19 cellular contexts compared by ENCODE assay signal in the genomic region with DNA sequence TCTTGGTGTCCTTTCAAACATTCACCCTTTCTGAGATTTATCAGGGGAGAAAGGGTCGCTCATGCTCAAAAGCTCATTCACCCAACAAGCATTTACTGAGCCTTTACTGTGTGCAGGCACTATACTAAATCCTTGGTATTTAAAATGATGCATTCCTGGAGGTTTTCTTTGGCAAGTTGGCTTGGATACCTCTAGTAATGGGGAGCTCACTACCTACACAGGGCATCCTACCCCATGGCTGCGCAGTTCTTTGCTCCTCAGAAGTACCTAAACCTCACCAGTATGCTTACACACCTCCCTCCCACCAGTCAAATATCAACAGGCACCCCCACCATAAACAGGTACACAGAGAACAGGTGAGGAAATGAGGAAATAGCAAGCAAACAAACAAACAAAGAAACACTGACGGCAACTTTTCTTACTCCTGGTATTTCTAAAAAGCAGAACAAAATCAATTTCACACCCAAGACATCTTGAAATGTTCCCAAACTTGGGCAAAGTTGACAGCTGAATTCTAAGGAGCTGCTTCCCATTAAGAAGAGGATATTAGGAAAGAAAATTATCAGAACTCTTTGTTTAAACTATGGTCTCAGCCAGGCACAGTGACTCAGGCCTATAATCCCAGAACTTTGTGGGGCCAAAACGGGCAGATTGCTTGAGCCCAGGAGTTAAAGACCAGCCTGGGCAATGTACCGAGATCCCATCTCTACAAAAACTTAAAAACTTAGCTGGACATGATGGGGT.
A peak's percentile ranks its signal among the peaks of the same experiment; 100 is the strongest.
DNase-seq lines count a peak whose midpoint lies in the region; ATAC-seq and TF ChIP-seq lines count a peak whose summit lies in the region.
"Had no signal": no experiment of that assay in that cellular context is flagged by ENCODE, and none has a peak within 500 bp of the region (broad histone marks: within the 10 kb centered on the region; RNA-seq: fewer than 3 reads in every experiment).

No MANE protein-coding gene starts in this region.

- H4K20me1 ChIP-seq in smooth muscle cell (ENCODE audit: low read depth), result no peaks in the 10 kb centered on the region

- no peak for ATAC-seq in heart left ventricle

- H3K27me3 Mint-ChIP-seq in CD14-positive monocyte (ENCODE audit: low read depth in 3 of 3), result peaks cover 0 to 6% (median 0%) of the 10 kb centered on the region in 3 donors
- H3K27me3 Mint-ChIP-seq in activated CD4-positive, alpha-beta T cell treated with anti-CD3 and anti-CD28 coated beads, Interleukin-2, amount 10 ng/mL, durations not matched to agents 24 days and 14 days, result peaks cover 15% of the 10 kb centered on the region
- H3K27me3 Mint-ChIP-seq in activated CD4-positive, alpha-beta T cell treated with anti-CD3 and anti-CD28 coated beads, Interleukin-2, amount 10 ng/mL, durations not matched to agents 7 days and 5 days, result peaks cover 11% of the 10 kb centered on the region

- peaks cover 7 to 15% (median 10%) of the 10 kb centered on the region in 7 donors for H3K9me3 Mint-ChIP-seq in CD14-positive monocyte
- H3K9me3 Mint-ChIP-seq in activated CD4-positive, alpha-beta T cell treated with anti-CD3 and anti-CD28 coated beads, Interleukin-2, amount 10 ng/mL, durations not matched to agents 24 days and 14 days, result peaks cover 12% of the 10 kb centered on the region
- H3K9me3 Mint-ChIP-seq in activated CD4-positive, alpha-beta T cell treated with anti-CD3 and anti-CD28 coated beads, Interleukin-2, amount 10 ng/mL, durations not matched to agents 7 days and 5 days, result peaks cover 12% of the 10 kb centered on the region

- no peak for TF ChIP-seq POLR2A in heart left ventricle (IDR thresholded peaks at IDR 0.05)

- H3K27me3 ChIP-seq in smooth muscle cell (ENCODE audit: low read depth) (no peaks in the 10 kb centered on the region), heart left ventricle (no peaks in the 10 kb centered on the region)

- H3F3A ChIP-seq in smooth muscle cell (ENCODE audit: low read depth), result no peaks in the 10 kb centered on the region

- peaks cover 38% of the 10 kb centered on the region for H3K4me1 Mint-ChIP-seq in CD14-positive monocyte
- no peaks in the 10 kb centered on the region for H3K4me1 Mint-ChIP-seq in activated CD4-positive, alpha-beta T cell treated with anti-CD3 and anti-CD28 coated beads, Interleukin-2, amount 10 ng/mL, durations not matched to agents 24 days and 14 days
- H3K4me1 Mint-ChIP-seq in activated CD4-positive, alpha-beta T cell treated with anti-CD3 and anti-CD28 coated beads, Interleukin-2, amount 10 ng/mL, durations not matched to agents 7 days and 5 days, result no peaks in the 10 kb centered on the region
- H3K4me1 Mint-ChIP-seq: CD8-positive, alpha-beta memory T cell had no signal

- DNase-seq in CD14-positive monocyte (ENCODE audit: low spot score) (no peak), amniotic epithelial cell (ENCODE audit: low read depth) (peak; percentile 22), fibroblast of pulmonary artery (ENCODE audit: low read depth) (peak; percentile 33), smooth muscle cell (lab: John Stamatoyannopoulos, UW; ENCODE audit: unreplicated experiment) (no peak), heart left ventricle (no peak), NCI-H2081 (lab: John Stamatoyannopoulos, UW) (no peak)
- no peak for DNase-seq in activated CD4-positive, alpha-beta T cell treated with anti-CD3 and anti-CD28 coated beads, Interleukin-2, amount 10 ng/mL, durations not matched to agents 24 days and 14 days
- no peak for DNase-seq in activated CD4-positive, alpha-beta T cell treated with anti-CD3 and anti-CD28 coated beads, Interleukin-2, amount 10 ng/mL, durations not matched to agents 7 days and 5 days
- DNase-seq: 8988T; CD8-positive, alpha-beta memory T cell; GDM1; H7; KBM-7; NCI-H1436; NCI-H2029; NCI-H748 treated with DMSO at 0.1 percent for 48 hours; OCI-M1; RPMI8226; SIG-M5 had no signal

- H3K9me3 ChIP-seq in smooth muscle cell (replicated peaks; ENCODE audit: low read depth), result peaks cover 4% of the 10 kb centered on the region
- peaks cover 0 to 6% (median 0%) of the 10 kb centered on the region in 12 donors for H3K9me3 ChIP-seq in heart left ventricle

- TF ChIP-seq CTCF in CD14-positive monocyte (IDR thresholded peaks at IDR 0.05), result no peak
- no peak for TF ChIP-seq CTCF in fibroblast of pulmonary artery (IDR thresholded peaks at IDR 0.05; ENCODE audit: low read length, missing control alignments)
- TF ChIP-seq CTCF in smooth muscle cell (IDR thresholded peaks at IDR 0.05; ENCODE audit: borderline replicate concordance, insufficient read depth, poor library complexity, severe bottlenecking), result no peak
- no peak for TF ChIP-seq CTCF in heart left ventricle (IDR thresholded peaks at IDR 0.05)

- H3K27ac ChIP-seq in smooth muscle cell (ENCODE audit: low read depth) (peak overlapping the region; percentile 16), heart left ventricle (peak overlapping the region in 1 of 12 donors; percentile 77)

- H3K4me1 ChIP-seq in smooth muscle cell (ENCODE audit: low read depth) (peaks cover 3% of the 10 kb centered on the region), heart left ventricle (peaks cover 0 to 41% (median 0%) of the 10 kb centered on the region in 12 donors)

- intact Hi-C loops in CD14-positive monocyte (cut with micrococcal nuclease) (loop anchor here in 1 of 2 donors (2.0 kb wide), 1 partner anchor 16 kb away; no protein-coding TSS in a partner anchor), heart left ventricle (cut with DNase I) (loop anchor here in 1 of 10 donors (5.0 kb wide), 1 partner anchor 34 kb away; no protein-coding TSS in a partner anchor)
- intact Hi-C loops in activated CD4-positive, alpha-beta T cell treated with anti-CD3 and anti-CD28 coated beads, Interleukin-2, amount 10 ng/mL, durations not matched to agents 24 days and 14 days (cut with micrococcal nuclease), result no loop called here

- H3K9ac ChIP-seq in smooth muscle cell (ENCODE audit: low read depth), result no peak overlapping the region

- no peaks in the 10 kb centered on the region for H3K36me3 ChIP-seq in smooth muscle cell (ENCODE audit: low read depth)
- H3K36me3 ChIP-seq in heart left ventricle, result no peaks in the 10 kb centered on the region

- no peak overlapping the region for H2AFZ ChIP-seq in smooth muscle cell (ENCODE audit: low read depth)

- CTCF ChIA-PET in activated CD4-positive, alpha-beta T cell treated with anti-CD3 and anti-CD28 coated beads, Interleukin-2, amount 10 ng/mL, durations not matched to agents 7 days and 5 days (lab: Charles Lee), result interaction anchor here (1.4 kb wide), 1 partner anchor 9 kb away, joined by 3 read pairs; no protein-coding TSS in a partner anchor

- no peak overlapping the region for H3K4me2 ChIP-seq in smooth muscle cell

- no peaks in the 10 kb centered on the region for H3K79me2 ChIP-seq in smooth muscle cell (ENCODE audit: low read depth)

- no peak overlapping the region for H3K4me3 ChIP-seq in fibroblast of pulmonary artery (replicated peaks; ENCODE audit: low read depth, low read length)
- no peak overlapping the region for H3K4me3 ChIP-seq in smooth muscle cell
- H3K4me3 ChIP-seq in heart left ventricle, result no peak overlapping the region

- POLR2A ChIA-PET in activated CD4-positive, alpha-beta T cell treated with anti-CD3 and anti-CD28 coated beads, Interleukin-2, amount 10 ng/mL, durations not matched to agents 7 days and 5 days (lab: Charles Lee), result no interaction called here

- H3K4me3 Mint-ChIP-seq in CD14-positive monocyte, result no peak overlapping the region
- no peak overlapping the region for H3K4me3 Mint-ChIP-seq in activated CD4-positive, alpha-beta T cell treated with anti-CD3 and anti-CD28 coated beads, Interleukin-2, amount 10 ng/mL, durations not matched to agents 24 days and 14 days
- no peak overlapping the region for H3K4me3 Mint-ChIP-seq in activated CD4-positive, alpha-beta T cell treated with anti-CD3 and anti-CD28 coated beads, Interleukin-2, amount 10 ng/mL, durations not matched to agents 7 days and 5 days
- H3K4me3 Mint-ChIP-seq: CD8-positive, alpha-beta memory T cell had no signal

- peak overlapping the region; percentile 92 to 99 (median 96) for H3K27ac Mint-ChIP-seq in CD14-positive monocyte
- H3K27ac Mint-ChIP-seq in activated CD4-positive, alpha-beta T cell treated with anti-CD3 and anti-CD28 coated beads, Interleukin-2, amount 10 ng/mL, durations not matched to agents 24 days and 14 days, result no peak overlapping the region
- no peak overlapping the region for H3K27ac Mint-ChIP-seq in activated CD4-positive, alpha-beta T cell treated with anti-CD3 and anti-CD28 coated beads, Interleukin-2, amount 10 ng/mL, durations not matched to agents 7 days and 5 days
- H3K27ac Mint-ChIP-seq: CD8-positive, alpha-beta memory T cell had no signal

- H3K36me3 Mint-ChIP-seq in CD14-positive monocyte, result peaks cover 0 to 5% of the 10 kb centered on the region in 2 donors
- no peaks in the 10 kb centered on the region for H3K36me3 Mint-ChIP-seq in activated CD4-positive, alpha-beta T cell treated with anti-CD3 and anti-CD28 coated beads, Interleukin-2, amount 10 ng/mL, durations not matched to agents 24 days and 14 days (ENCODE audit: low read depth)
- no peaks in the 10 kb centered on the region for H3K36me3 Mint-ChIP-seq in activated CD4-positive, alpha-beta T cell treated with anti-CD3 and anti-CD28 coated beads, Interleukin-2, amount 10 ng/mL, durations not matched to agents 7 days and 5 days (ENCODE audit: low read depth)
- H3K36me3 Mint-ChIP-seq: CD8-positive, alpha-beta memory T cell had no signal

- 61% methylated on average over 5 of the region's 5 CpGs for WGBS in smooth muscle cell (ENCODE audit: low lambda C conversion rate)
- 94 to 98% (median 96%) methylated on average over 5 of the region's 5 CpGs for WGBS in heart left ventricle, 4 donors

Comparison
In these comparisons a context has a peak if more than half of its experiments do, and no peak if none do; other contexts are left out.
1. DNase-seq: peak in amniotic epithelial cell (single experiment) and fibroblast of pulmonary artery (single experiment); none in CD14-positive monocyte (single experiment), smooth muscle cell (single experiment), activated CD4-positive, alpha-beta T cell treated with anti-CD3 and anti-CD28 coated beads, Interleukin-2, amount 10 ng/mL, durations not matched to agents 24 days and 14 days (single experiment), heart left ventricle (0 of 5), activated CD4-positive, alpha-beta T cell treated with anti-CD3 and anti-CD28 coated beads, Interleukin-2, amount 10 ng/mL, durations not matched to agents 7 days and 5 days (single experiment) and NCI-H2081 (0 of 2).
2. H3K27ac Mint-ChIP-seq: peak in CD14-positive monocyte (7 of 7); none in activated CD4-positive, alpha-beta T cell treated with anti-CD3 and anti-CD28 coated beads, Interleukin-2, amount 10 ng/mL, durations not matched to agents 24 days and 14 days (single experiment) and activated CD4-positive, alpha-beta T cell treated with anti-CD3 and anti-CD28 coated beads, Interleukin-2, amount 10 ng/mL, durations not matched to agents 7 days and 5 days (single experiment).